In the genomic region with DNA sequence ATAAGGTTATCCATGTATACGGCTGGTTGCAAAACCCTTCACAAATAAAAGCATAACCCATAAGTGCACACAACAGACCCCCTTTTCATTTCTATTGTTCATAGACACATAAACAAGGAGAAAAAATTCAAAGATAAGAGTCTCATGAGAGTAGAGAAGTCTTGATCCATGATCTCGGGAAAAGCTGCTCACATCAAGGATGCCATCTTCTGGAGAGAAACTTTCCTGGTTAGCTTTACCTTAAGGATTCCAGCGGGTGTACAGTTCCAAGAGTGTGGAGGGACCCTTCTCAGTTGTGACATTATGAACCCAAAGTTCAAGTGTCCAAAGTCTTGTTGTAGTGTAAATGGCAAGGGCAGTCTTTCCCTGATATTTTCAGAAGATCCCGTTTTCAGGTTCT, we compare ENCODE assay signal across 17 cellular contexts.
DNase-seq lines count a peak whose midpoint lies in the region; ATAC-seq, FAIRE-seq and TF ChIP-seq lines count a peak whose summit lies in the region.
"Had no signal": no experiment of that assay in that cellular context is flagged by ENCODE, and none has a peak within 500 bp of the region (broad histone marks: within the 10 kb centered on the region; RNA-seq: fewer than 3 reads in every experiment).

No MANE protein-coding gene starts in this region.

- H3K27me3 ChIP-seq in brain microvascular endothelial cell (replicated peaks) (no peaks in the 10 kb centered on the region), esophagus muscularis mucosa (no peaks in the 10 kb centered on the region), uterus (peaks cover 0 to 5% of the 10 kb centered on the region in 2 donors)

- H3K36me3 Mint-ChIP-seq in MCF 10A (ENCODE audit: insufficient read depth, unreplicated experiment): no peaks in the 10 kb centered on the region
- H3K36me3 Mint-ChIP-seq: CD14-positive monocyte had no signal

- CTCF ChIA-PET in A549 (lab: Yijun Ruan, JAX): interaction anchor here (0.7 to 4.0 kb wide), 11 partner anchors 13 to 672 kb away, joined by 3 to 21 read pairs (median 3); no protein-coding TSS in a partner anchor
- CTCF ChIA-PET in HEK293 (lab: Yijun Ruan, JAX): interaction anchor here (0.6 kb wide), 3 partner anchors 122 to 738 kb away, joined by 3 to 5 read pairs (median 3); no protein-coding TSS in a partner anchor
- CTCF ChIA-PET in MCF 10A (lab: Yijun Ruan, JAX): interaction anchor here (0.6 to 1.2 kb wide), 6 partner anchors 27 to 672 kb away, joined by 3 read pairs; no protein-coding TSS in a partner anchor

- H3K4me3 ChIP-seq in A549 (no peak overlapping the region), HEK293 (ENCODE audit: low read depth, low read length) (no peak overlapping the region), brain microvascular endothelial cell (ENCODE audit: low read depth, low read length) (no peak overlapping the region), esophagus muscularis mucosa (no peak overlapping the region), uterus (no peak overlapping the region)

- peak; percentile 47 to 63 for TF ChIP-seq RAD21 in A549 (conservative IDR thresholded peaks at IDR 0.05 in 1 of 2, IDR thresholded peaks at IDR 0.05 in 1 of 2)

- intact Hi-C loops in esophagus muscularis mucosa (cut with DNase I): no loop called here
- intact Hi-C loops in MCF 10A (cut with micrococcal nuclease): no loop called here
- intact Hi-C loops in uterus (cut with DNase I; ENCODE audit: low total_unique reads): no loop called here

- H3K4me3 Mint-ChIP-seq in MCF 10A (ENCODE audit: unreplicated experiment): no peak overlapping the region
- H3K4me3 Mint-ChIP-seq: CD14-positive monocyte had no signal

- H3K9me3 ChIP-seq in A549 (no peaks in the 10 kb centered on the region), HEK293 (ENCODE audit: control insufficient read depth, insufficient read depth, low read depth, low read length) (no peaks in the 10 kb centered on the region), esophagus muscularis mucosa (no peaks in the 10 kb centered on the region), uterus (no peaks in the 10 kb centered on the region)

- BruUV-seq in MCF 10A (replicated peaks; lab: Mats Ljungman, UMichigan): no TSS peak

- TF ChIP-seq CTCF in A549 (IDR thresholded peaks at IDR 0.05): peak; percentile 38
- peak; percentile 21; the same call in 1 of the 2 replicates for TF ChIP-seq CTCF in HEK293 (tag by site-specific recombination; IDR thresholded peaks at IDR 0.05)
- TF ChIP-seq CTCF in brain microvascular endothelial cell (IDR thresholded peaks at IDR 0.05; ENCODE audit: low read depth, low read length, missing control alignments): peak; percentile 22
- no peak for TF ChIP-seq CTCF in esophagus muscularis mucosa (IDR thresholded peaks at IDR 0.05)
- no peak for TF ChIP-seq CTCF in MCF 10A (IDR thresholded peaks at IDR 0.05; ENCODE audit: unreplicated experiment)
- no peak for TF ChIP-seq CTCF in uterus (IDR thresholded peaks at IDR 0.05)

- POLR2A ChIA-PET in A549 (lab: Yijun Ruan, JAX): no interaction called here
- POLR2A ChIA-PET in HEK293 (lab: Yijun Ruan, JAX): no interaction called here
- POLR2A ChIA-PET in MCF 10A (lab: Yijun Ruan, JAX): interaction anchor here (1.0 kb wide), 1 partner anchor 157 kb away, joined by 3 read pairs; no protein-coding TSS in a partner anchor

- no peak overlapping the region for H3K4me2 ChIP-seq in A549

- H3K4me1 ChIP-seq in A549 (no peaks in the 10 kb centered on the region), HEK293 (ENCODE audit: control insufficient read depth, insufficient read depth, low read length) (no peaks in the 10 kb centered on the region), esophagus muscularis mucosa (no peaks in the 10 kb centered on the region), uterus (no peaks in the 10 kb centered on the region)

- DNase-seq in A549 (ENCODE audit: low read depth in 1 of 2, low spot score in 1 of 2) (peak in 1 of 2 experiments; percentile 20), brain microvascular endothelial cell (no peak), esophagus muscularis mucosa (ENCODE audit: extremely low spot score) (peak; percentile 47), MCF 10A (ENCODE audit: unreplicated experiment) (no peak), uterus (no peak), EL (no peak)
- no peak for DNase-seq in stimulated activated CD4-positive, alpha-beta T cell treated with anti-CD3 and anti-CD28 coated beads, Interleukin-4, amount 100 ng/mL, for 1 hour
- DNase-seq: AML-193, DMS79, NCI-H1105, NCI-H2081 treated with DMSO at 0.1 percent for 48 hours, OCI-M1, RPMI8226, SIG-M5 had no signal

- FAIRE-seq in A549 (lab: Jason Lieb, UNC): no peak
- FAIRE-seq: A204.1 had no signal

- H3K4me1 Mint-ChIP-seq in MCF 10A (ENCODE audit: insufficient read depth, unreplicated experiment): peaks cover 5% of the 10 kb centered on the region
- H3K4me1 Mint-ChIP-seq: CD14-positive monocyte had no signal

- H3K27ac Mint-ChIP-seq in MCF 10A (ENCODE audit: low read depth, unreplicated experiment): no peak overlapping the region
- H3K27ac Mint-ChIP-seq: CD14-positive monocyte had no signal

- H3K27ac ChIP-seq in A549 (no peak overlapping the region), HEK293 (ENCODE audit: extremely low read depth, low read depth, low read length) (no peak overlapping the region), brain microvascular endothelial cell (no peak overlapping the region), esophagus muscularis mucosa (replicated peaks in 1 of 4) (no peak overlapping the region), uterus (no peak overlapping the region)

- H3K36me3 ChIP-seq in HEK293 (ENCODE audit: control insufficient read depth in 2 of 2, insufficient read depth in 1 of 2, low read length in 2 of 2) (no peaks in the 10 kb centered on the region), brain microvascular endothelial cell (replicated peaks) (no peaks in the 10 kb centered on the region), esophagus muscularis mucosa (no peaks in the 10 kb centered on the region), uterus (no peaks in the 10 kb centered on the region)

- TF ChIP-seq EP300 in A549 (IDR thresholded peaks at IDR 0.05) (no peak), esophagus muscularis mucosa (IDR thresholded peaks at IDR 0.05) (no peak)

- ATAC-seq in A549: peak in 1 of 2 experiments; percentile 43; a peak in 1 of 6 replicates

- no peaks in the 10 kb centered on the region for H3K27me3 Mint-ChIP-seq in MCF 10A (ENCODE audit: insufficient read depth, unreplicated experiment)

- H3K9me3 Mint-ChIP-seq in MCF 10A (ENCODE audit: unreplicated experiment): peaks cover 10% of the 10 kb centered on the region

- in situ Hi-C loops in brain microvascular endothelial cell (cut with HindIII; ENCODE audit: low pct_ligation_motif_present, low sequenced_read_pairs): no loop called here

- 54% methylated on average over 4 of the region's 4 CpGs for WGBS in A549 (ENCODE audit: missing lambda C conversion rate)
- WGBS in esophagus muscularis mucosa: 67% methylated on average over 4 of the region's 4 CpGs

- TF ChIP-seq POLR2A in A549 (IDR thresholded peaks at IDR 0.05; ENCODE audit: low read length) (no peak), esophagus muscularis mucosa (IDR thresholded peaks at IDR 0.05; ENCODE audit: low read depth) (no peak), uterus (IDR thresholded peaks at IDR 0.05) (no peak)

TF ChIP-seq in A549, 52 proteins besides CTCF, POLR2A, EP300 and RAD21:
- peak; percentile 42; the same call in 2 of the 3 replicates for TF ChIP-seq SMC3 (IDR thresholded peaks at IDR 0.05)
- TF ChIP-seq MAZ (IDR thresholded peaks at IDR 0.05; ENCODE audit: borderline replicate concordance, low read depth, low read length): no peak
- no peak for TF ChIP-seq ZNF302 (CRISPR knock-in tag; IDR thresholded peaks at IDR 0.05)

TF ChIP-seq in HEK293, 187 proteins besides CTCF, POLR2A, EP300 and RAD21:
- TF ChIP-seq ZNF677 (tag by site-specific recombination; IDR thresholded peaks at IDR 0.05): no peak
- TF ChIP-seq ZNF654 (tag by site-specific recombination; IDR thresholded peaks at IDR 0.05; ENCODE audit: low read depth): peak; percentile 14; the same call in 1 of the 2 replicates
TF ChIP-seq in HEK293: peak in this region for 1.

Comparison
In these comparisons a context has a peak if more than half of its experiments do, and no peak if none do; other contexts are left out.
1. CTCF ChIP-seq: peak in A549 (single experiment), HEK293 (single experiment) and brain microvascular endothelial cell (single experiment); none in esophagus muscularis mucosa (0 of 3), MCF 10A (single experiment) and uterus (0 of 4).
2. Of the 5 proteins assayed by ChIP-seq in both HEK293 and A549: peak only in HEK293: none; only in A549: none; in both: CTCF; in neither: 4.